ENCODE assay signal across 15 cellular contexts in genomic region chr3:129173725-129174124, GRCh38. TPM values are rescaled to one million over a fixed set of nuclear protein-coding genes. Genes with fewer than 3 reads are reported as not detected.
DNase-seq lines count a peak whose midpoint lies in the region; ATAC-seq and TF ChIP-seq lines count a peak whose summit lies in the region.
"Had no signal": no experiment of that assay in that cellular context is flagged by ENCODE, and none has a peak within 500 bp of the region (broad histone marks: within the 10 kb centered on the region; RNA-seq: fewer than 3 reads in every experiment).

No MANE protein-coding gene starts in this region.

- H3K4me3 Mint-ChIP-seq in activated T-cell treated with anti-CD3 and anti-CD28 coated beads, Interleukin-2, amount 50 U/mL, for 4 hours, result peak overlapping the region; percentile 31
- H3K4me3 Mint-ChIP-seq in effector memory CD8-positive, alpha-beta T cell, result peak overlapping the region; percentile 47 to 55
- H3K4me3 Mint-ChIP-seq: neural progenitor cell had no signal

- H3K27ac Mint-ChIP-seq in effector memory CD8-positive, alpha-beta T cell, result peak overlapping the region; percentile 33 to 78
- H3K27ac Mint-ChIP-seq: neural progenitor cell had no signal

- H3K4me3 ChIP-seq in OCI-LY3 (ENCODE audit: low read length) (no peak overlapping the region), psoas muscle (peak overlapping the region; percentile 58), Peyer's patch (no peak overlapping the region)
- H3K4me3 ChIP-seq: neural progenitor cell had no signal

- no peak for ATAC-seq in activated T-cell treated with anti-CD3 and anti-CD28 coated beads, Interleukin-2, amount 50 U/mL, for 4 hours
- no peak for ATAC-seq in effector memory CD8-positive, alpha-beta T cell (replicated peaks)
- ATAC-seq in psoas muscle (no peak), HG03280 (IDR thresholded peaks at IDR 0.05; ENCODE audit: unreplicated experiment) (no peak)
- ATAC-seq: Panc1, sciatic nerve had no signal

- WGBS in psoas muscle, 3 donors, result 15 to 40% (median 16%) methylated on average over 4 of the region's 4 CpGs

- H3K9me3 ChIP-seq in OCI-LY3 (ENCODE audit: insufficient read depth, low read length), result no peaks in the 10 kb centered on the region
- H3K9me3 ChIP-seq in psoas muscle, result no peaks in the 10 kb centered on the region
- no peaks in the 10 kb centered on the region for H3K9me3 ChIP-seq in Peyer's patch

- peaks cover 51% of the 10 kb centered on the region for H3K36me3 Mint-ChIP-seq in activated T-cell treated with anti-CD3 and anti-CD28 coated beads, Interleukin-2, amount 50 U/mL, for 4 hours (ENCODE audit: insufficient read depth)
- peaks cover 74% of the 10 kb centered on the region for H3K36me3 Mint-ChIP-seq in effector memory CD8-positive, alpha-beta T cell (ENCODE audit: insufficient read depth)

- no peaks in the 10 kb centered on the region for H3K27me3 Mint-ChIP-seq in activated T-cell treated with anti-CD3 and anti-CD28 coated beads, Interleukin-2, amount 50 U/mL, for 4 hours (ENCODE audit: low read depth)
- no peaks in the 10 kb centered on the region for H3K27me3 Mint-ChIP-seq in effector memory CD8-positive, alpha-beta T cell

- H3K4me1 ChIP-seq in OCI-LY3 (ENCODE audit: low read length) (peaks cover 24% of the 10 kb centered on the region), psoas muscle (peaks cover 68% of the 10 kb centered on the region), Peyer's patch (peaks cover 4 to 58% (median 5%) of the 10 kb centered on the region in 4 donors)
- H3K4me1 ChIP-seq: neural progenitor cell had no signal

- no peaks in the 10 kb centered on the region for H3K9me3 Mint-ChIP-seq in activated T-cell treated with anti-CD3 and anti-CD28 coated beads, Interleukin-2, amount 50 U/mL, for 4 hours
- H3K9me3 Mint-ChIP-seq in effector memory CD8-positive, alpha-beta T cell, result no peaks in the 10 kb centered on the region
- H3K9me3 Mint-ChIP-seq: neural progenitor cell had no signal

- DNase-seq in activated T-cell treated with anti-CD3 and anti-CD28 coated beads, Interleukin-2, amount 50 U/mL, for 4 hours, result no peak
- no peak for DNase-seq in activated T-cell treated with anti-CD3 and anti-CD28 coated beads, Interleukin-2, amount 50 U/mL, for 1 hour
- no peak for DNase-seq in effector memory CD8-positive, alpha-beta T cell
- DNase-seq in psoas muscle, result no peak
- no peak for DNase-seq in Peyer's patch
- no peak for DNase-seq in NCI-H2227 (lab: John Stamatoyannopoulos, UW; ENCODE audit: unreplicated experiment)
- DNase-seq: NCI-H2029 treated with DMSO at 0.1 percent for 48 hours; NCI-H526; stimulated activated CD4-positive, alpha-beta T cell treated with anti-CD3 and anti-CD28 coated beads, Interleukin-4, amount 100 ng/mL, for 24 hours had no signal

- peak overlapping the region; percentile 25 for H3K4me2 ChIP-seq in OCI-LY3 (ENCODE audit: low read length)
- H3K4me2 ChIP-seq: neural progenitor cell had no signal

- no peak for TF ChIP-seq POLR2A in Peyer's patch (IDR thresholded peaks at IDR 0.05)

- 0 out of 2 replicates have a peak overlapping the region, but pooled peaks have one; percentile 9 for H3K27ac ChIP-seq in OCI-LY3 (ENCODE audit: low read length)
- peak overlapping the region; percentile 100 for H3K27ac ChIP-seq in psoas muscle
- H3K27ac ChIP-seq in Peyer's patch, result no peak overlapping the region
- H3K27ac ChIP-seq: epithelial cell of prostate, neural progenitor cell had no signal

- H2AFZ ChIP-seq in OCI-LY3 (ENCODE audit: low read depth, low read length), result no peak overlapping the region
- H2AFZ ChIP-seq: neural progenitor cell had no signal

- peaks cover 96% of the 10 kb centered on the region for H4K20me1 ChIP-seq in OCI-LY3 (ENCODE audit: insufficient read depth, low read length)

- H3K9ac ChIP-seq in OCI-LY3 (ENCODE audit: low read length), result no peak overlapping the region
- H3K9ac ChIP-seq: neural progenitor cell had no signal

- H3K4me1 Mint-ChIP-seq in activated T-cell treated with anti-CD3 and anti-CD28 coated beads, Interleukin-2, amount 50 U/mL, for 4 hours (ENCODE audit: low read depth), result peaks cover 69% of the 10 kb centered on the region
- H3K4me1 Mint-ChIP-seq in effector memory CD8-positive, alpha-beta T cell (ENCODE audit: low read depth in 2 of 2), result peaks cover 35 to 41% of the 10 kb centered on the region in 2 donors

- intact Hi-C loops in psoas muscle (cut with DNase I), result loop anchor here in 1 of 2 donors (2.0 kb wide), 1 partner anchor 53 kb away; no protein-coding TSS in a partner anchor

- H3K27me3 ChIP-seq in OCI-LY3 (ENCODE audit: low read depth, low read length) (no peaks in the 10 kb centered on the region), psoas muscle (ENCODE audit: insufficient read depth in 3 of 3, low read length in 2 of 3) (no peaks in the 10 kb centered on the region), Peyer's patch (no peaks in the 10 kb centered on the region)
- H3K27me3 ChIP-seq: neural progenitor cell had no signal

- H3K36me3 ChIP-seq in OCI-LY3 (replicated peaks; ENCODE audit: low read depth, low read length), result peaks cover 71% of the 10 kb centered on the region
- peaks cover 7 to 53% of the 10 kb centered on the region in 2 donors for H3K36me3 ChIP-seq in psoas muscle (ENCODE audit: insufficient read depth in 1 of 2, low read depth in 1 of 2)
- H3K36me3 ChIP-seq in Peyer's patch, result peaks cover 0 to 58% (median 0%) of the 10 kb centered on the region in 3 donors

- TF ChIP-seq CTCF in OCI-LY3 (IDR thresholded peaks at IDR 0.05; ENCODE audit: low read depth, low read length) (no peak), psoas muscle (IDR thresholded peaks at IDR 0.05) (no peak), Peyer's patch (IDR thresholded peaks at IDR 0.05) (no peak)

- H3K79me2 ChIP-seq in OCI-LY3 (ENCODE audit: low read length), result peaks cover 97% of the 10 kb centered on the region

RNA-seq across cellular contexts. Expression of gene CNBP, which starts 10.0 kb away (rescaled TPM):
- total RNA-seq in activated T-cell treated with anti-CD3 and anti-CD28 coated beads, Interleukin-2, amount 50 U/mL, for 4 hours, result 100 to 1,000 TPM; 606 to 623 (median 610) TPM
- 100 to 1,000 TPM; 754 to 850 (median 816) TPM for total RNA-seq in psoas muscle
- polyA plus RNA-seq in psoas muscle, result 100 to 1,000 TPM; 423 to 678 (median 575) TPM
- total RNA-seq in Peyer's patch, result 100 to 1,000 TPM; 191 to 261 (median 231) TPM

RNA-seq across cellular contexts. Expression of gene ISY1, which starts 12.9 kb away (rescaled TPM):
- 100 to 1,000 TPM in 1 of 3 donors, 10 to 100 TPM in 2; 93.1 to 101 (median 93.9) TPM for total RNA-seq in activated T-cell treated with anti-CD3 and anti-CD28 coated beads, Interleukin-2, amount 50 U/mL, for 4 hours
- total RNA-seq in psoas muscle, result 10 to 100 TPM; 25.9 to 39.3 (median 31.7) TPM
- 10 to 100 TPM; 27.6 to 56.0 (median 42.8) TPM for polyA plus RNA-seq in psoas muscle
- 10 to 100 TPM; 11.1 to 24.9 (median 18.2) TPM for total RNA-seq in Peyer's patch

RNA-seq across cellular contexts. Expression of gene RAB43, which starts 52.1 kb away (rescaled TPM):
- total RNA-seq in activated T-cell treated with anti-CD3 and anti-CD28 coated beads, Interleukin-2, amount 50 U/mL, for 4 hours, result 10 to 100 TPM; 24.4 to 30.6 (median 25.0) TPM
- 1 to 10 TPM; 1.6 to 5.1 (median 2.6) TPM for total RNA-seq in psoas muscle
- 1 to 10 TPM in 2 of 3 donors, under 1 TPM in 1; 0.62 to 1.3 (median 1.2) TPM for polyA plus RNA-seq in psoas muscle
- 10 to 100 TPM in 3 of 4 donors, 1 to 10 TPM in 1; 9.1 to 18.7 (median 11.3) TPM for total RNA-seq in Peyer's patch

Comparison
In these comparisons a context has a peak if more than half of its experiments do, and no peak if none do; other contexts are left out.
1. H3K27ac ChIP-seq: peak in OCI-LY3 (single experiment) and psoas muscle (single experiment); none in Peyer's patch (0 of 4).